1 cellular context compared by ENCODE assay signal in genomic region chrX:47815901-47816845, GRCh38.
TF ChIP-seq lines count a peak whose summit lies in the region.

No MANE protein-coding gene starts in this region.

TF ChIP-seq in H1, 55 proteins besides CTCF, POLR2A, EP300 and RAD21 (continued from another document):
- TF ChIP-seq SIRT6 (IDR thresholded peaks at IDR 0.05; ENCODE audit: low read length) (no peak), ASH2L (IDR thresholded peaks at IDR 0.05; ENCODE audit: low read length) (peak; percentile 65), TCF12 (IDR thresholded peaks at IDR 0.05; ENCODE audit: low read depth, low read length) (no peak), RFX5 (IDR thresholded peaks at IDR 0.05; ENCODE audit: borderline replicate concordance, low read depth, low read length) (no peak), TAF1 (IDR thresholded peaks at IDR 0.05; ENCODE audit: low read depth, low read length) (0 out of 2 replicates have a peak, but pooled peaks have one; percentile 35), RXRA (IDR thresholded peaks at IDR 0.05; ENCODE audit: insufficient read depth, low read depth, low read length) (no peak), CBX5 (IDR thresholded peaks at IDR 0.05; ENCODE audit: low read depth, low read length) (no peak), RBBP5 (IDR thresholded peaks at IDR 0.05; ENCODE audit: borderline replicate concordance, low read depth, low read length) (peak; percentile 77; the same call in 1 of the 2 replicates), CHD7 (IDR thresholded peaks at IDR 0.05; ENCODE audit: insufficient replicate concordance, low read length) (no peak), KDM5A (IDR thresholded peaks at IDR 0.05; ENCODE audit: low read length) (no peak), GTF2F1 (IDR thresholded peaks at IDR 0.05; ENCODE audit: borderline replicate concordance, low read depth, low read length) (no peak), NRF1 (IDR thresholded peaks at IDR 0.05; ENCODE audit: low read depth, low read length) (no peak), ATF2 (IDR thresholded peaks at IDR 0.05; ENCODE audit: low read length) (no peak), CREB1 (IDR thresholded peaks at IDR 0.05) (no peak), ATF3 (IDR thresholded peaks at IDR 0.05; ENCODE audit: insufficient read depth, low read depth, low read length) (no peak), GABPA (IDR thresholded peaks at IDR 0.05; ENCODE audit: borderline replicate concordance, insufficient read depth, low read length) (no peak), EZH2 (IDR thresholded peaks at IDR 0.05; ENCODE audit: low read depth, low read length, severe bottlenecking) (no peak)
